8 cellular contexts compared by ENCODE assay signal in the genomic region with DNA sequence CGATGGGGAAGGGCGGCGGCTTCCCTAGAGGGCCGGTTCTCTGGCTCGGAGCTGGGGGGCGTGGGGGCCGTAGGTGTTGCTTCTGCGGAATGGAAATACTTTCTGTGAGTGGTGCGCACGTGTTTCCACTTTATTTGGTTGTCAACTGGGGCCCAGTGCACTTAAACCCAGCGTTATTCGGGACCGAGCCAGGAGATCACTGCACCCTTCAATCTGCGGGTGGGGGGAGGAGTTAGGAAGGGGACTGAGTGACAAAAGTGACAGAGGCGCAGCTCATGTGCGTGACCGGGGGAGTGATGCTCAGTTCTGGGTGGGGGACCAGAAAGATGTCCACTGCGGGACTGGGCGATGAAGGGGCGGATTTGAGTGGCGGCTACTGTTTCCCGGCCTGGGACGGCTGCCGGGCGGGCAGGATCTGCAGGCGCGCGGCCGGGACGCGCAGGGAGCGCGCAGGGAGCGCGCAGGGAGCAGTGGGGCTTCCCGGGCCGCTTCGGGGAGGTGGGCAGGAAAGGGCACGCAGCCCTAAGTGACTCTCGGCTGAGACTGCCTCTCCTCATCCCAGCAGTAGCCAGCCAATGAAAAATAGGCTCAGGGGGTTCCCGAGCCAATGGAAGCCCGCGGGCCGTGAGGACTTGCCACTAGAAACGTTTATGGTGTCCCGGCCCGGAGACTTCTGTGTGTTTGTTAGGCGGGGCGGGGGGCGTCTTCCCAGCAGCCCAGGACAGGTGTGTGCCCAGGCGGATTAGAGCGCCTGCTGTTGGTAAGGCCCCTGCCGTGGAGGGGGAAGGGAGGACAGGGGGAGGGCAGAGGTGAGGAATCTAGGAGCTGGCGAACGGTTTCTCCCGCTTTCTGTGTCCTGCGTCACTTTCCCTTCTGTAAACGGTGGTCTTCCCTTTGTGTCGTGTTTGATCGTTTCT. TPM values are rescaled to one million over a fixed set of nuclear protein-coding genes. Genes with fewer than 3 reads are reported as not detected.
DNase-seq lines count a peak whose midpoint lies in the region; ATAC-seq and TF ChIP-seq lines count a peak whose summit lies in the region.

No MANE protein-coding gene starts in this region.

- H3K4me3 ChIP-seq in HFF-Myc (replicated peaks; ENCODE audit: low read depth, low read length) (peak overlapping the region; percentile 39), RWPE2 (ENCODE audit: severe bottlenecking) (peak overlapping the region; percentile 42), parathyroid adenoma (ENCODE audit: low read depth, low read length) (peak overlapping the region; percentile 55), urinary bladder (ENCODE audit: low read depth, low read length) (peak overlapping the region; percentile 60)

- H3K27me3 Mint-ChIP-seq in activated naive CD4-positive, alpha-beta T cell treated with anti-CD3 and anti-CD28 coated beads for 36 hours (ENCODE audit: low read depth) = no peaks in the 10 kb centered on the region

- DNase-seq in AG08395 (ENCODE audit: low spot score) = peak; percentile 37
- no peak for DNase-seq in HFF-Myc (ENCODE audit: extremely low read depth, low read depth)
- DNase-seq in RWPE2 (ENCODE audit: low spot score) = no peak
- DNase-seq in activated naive CD4-positive, alpha-beta T cell treated with anti-CD3 and anti-CD28 coated beads for 36 hours = peak; percentile 85
- DNase-seq in Right ventricle myocardium inferior (ENCODE audit: missing footprints) = peak; percentile 77

- CTCF ChIA-PET in activated naive CD4-positive, alpha-beta T cell treated with anti-CD3 and anti-CD28 coated beads for 36 hours (lab: Charles Lee) = interaction anchor here (2.1 kb wide), 1 partner anchor 54 kb away, joined by 5 read pairs; a partner anchor contains a TSS

- WGBS in urinary bladder = 2% methylated on average over 60 of the region's 60 CpGs

- H3K27ac Mint-ChIP-seq in activated naive CD4-positive, alpha-beta T cell treated with anti-CD3 and anti-CD28 coated beads for 36 hours = peak overlapping the region; percentile 98

- intact Hi-C loops in activated naive CD4-positive, alpha-beta T cell treated with anti-CD3 and anti-CD28 coated beads for 36 hours (cut with micrococcal nuclease) = loop anchor here (1.0 to 5.0 kb wide), 13 partner anchors 19 to 890 kb away; a partner anchor contains a TSS
- intact Hi-C loops in Right ventricle myocardium inferior (cut with DNase I) = loop anchor here (5.0 kb wide), 1 partner anchor 54 kb away; a partner anchor contains a TSS

- no peaks in the 10 kb centered on the region for H3K9me3 Mint-ChIP-seq in activated naive CD4-positive, alpha-beta T cell treated with anti-CD3 and anti-CD28 coated beads for 36 hours

- no peaks in the 10 kb centered on the region for H3K79me2 ChIP-seq in parathyroid adenoma

- H2AFZ ChIP-seq in parathyroid adenoma = peak overlapping the region; percentile 82

- no peak overlapping the region for H3K9ac ChIP-seq in parathyroid adenoma

- peak overlapping the region; percentile 97 for H3K4me3 Mint-ChIP-seq in activated naive CD4-positive, alpha-beta T cell treated with anti-CD3 and anti-CD28 coated beads for 36 hours

- H3K9me3 ChIP-seq in RWPE2 (ENCODE audit: severe bottlenecking) = no peaks in the 10 kb centered on the region
- no peaks in the 10 kb centered on the region for H3K9me3 ChIP-seq in parathyroid adenoma (ENCODE audit: control insufficient read depth, low read length)

- peak overlapping the region; percentile 89 for H3K4me2 ChIP-seq in parathyroid adenoma (ENCODE audit: low read length)

- H3K4me1 ChIP-seq in RWPE2 (ENCODE audit: insufficient read depth, poor library complexity, severe bottlenecking) = no peaks in the 10 kb centered on the region
- peaks cover 2% of the 10 kb centered on the region for H3K4me1 ChIP-seq in parathyroid adenoma
- H3K4me1 ChIP-seq in urinary bladder (ENCODE audit: insufficient read depth) = peaks cover 4% of the 10 kb centered on the region

- peaks cover 38% of the 10 kb centered on the region for H3K4me1 Mint-ChIP-seq in activated naive CD4-positive, alpha-beta T cell treated with anti-CD3 and anti-CD28 coated beads for 36 hours (ENCODE audit: low read depth)

- peak; percentile 85 for ATAC-seq in RWPE2 (ENCODE audit: low read depth)
- peak; percentile 65 for ATAC-seq in Right ventricle myocardium inferior
- ATAC-seq in GM19324 (IDR thresholded peaks at IDR 0.05; ENCODE audit: low FRiP score, unreplicated experiment) = no peak

- H3K36me3 ChIP-seq in RWPE2 (ENCODE audit: low read depth) = no peaks in the 10 kb centered on the region
- H3K36me3 ChIP-seq in parathyroid adenoma (ENCODE audit: control insufficient read depth, insufficient read depth, low read length) = no peaks in the 10 kb centered on the region
- no peaks in the 10 kb centered on the region for H3K36me3 ChIP-seq in urinary bladder (ENCODE audit: insufficient read depth)

- no peak overlapping the region for H3K27ac ChIP-seq in RWPE2 (ENCODE audit: poor library complexity, severe bottlenecking)
- H3K27ac ChIP-seq in parathyroid adenoma = no peak overlapping the region
- peak overlapping the region; percentile 25 for H3K27ac ChIP-seq in urinary bladder (ENCODE audit: low read depth)

- peaks cover 8% of the 10 kb centered on the region for H3K36me3 Mint-ChIP-seq in activated naive CD4-positive, alpha-beta T cell treated with anti-CD3 and anti-CD28 coated beads for 36 hours (ENCODE audit: low read depth)

- TF ChIP-seq CTCF in HFF-Myc (IDR thresholded peaks at IDR 0.05; ENCODE audit: low read depth, low read length, missing control alignments) = no peak
- no peak for TF ChIP-seq CTCF in RWPE2 (IDR thresholded peaks at IDR 0.05; ENCODE audit: poor library complexity, severe bottlenecking)
- TF ChIP-seq CTCF in parathyroid adenoma (IDR thresholded peaks at IDR 0.05) = no peak

- H3K27me3 ChIP-seq in RWPE2 (ENCODE audit: insufficient read depth, poor library complexity, severe bottlenecking) (no peaks in the 10 kb centered on the region), parathyroid adenoma (ENCODE audit: control insufficient read depth, insufficient read depth, low read length) (no peaks in the 10 kb centered on the region)

RNA-seq across cellular contexts. Expression of a gene that starts 54.3 kb away (rescaled TPM):
- total RNA-seq in activated naive CD4-positive, alpha-beta T cell treated with anti-CD3 and anti-CD28 coated beads for 36 hours = 10 to 100 TPM; 27.4 to 29.3 TPM
- total RNA-seq in Right ventricle myocardium inferior (8.1 TPM), urinary bladder (13.9 TPM)
- 5.7 TPM for polyA plus RNA-seq in urinary bladder

Comparison
In these comparisons a context has a peak if more than half of its experiments do, and no peak if none do; other contexts are left out.
1. DNase-seq: peak in AG08395 (single experiment), activated naive CD4-positive, alpha-beta T cell treated with anti-CD3 and anti-CD28 coated beads for 36 hours (single experiment) and Right ventricle myocardium inferior (single experiment); none in HFF-Myc (single experiment) and RWPE2 (single experiment).
2. Peak in every context shown above with its lines, with median percentiles within 50 percentile points of each other: H3K4me3 ChIP-seq.